ENCODE assay signal across 17 cellular contexts in the genomic region with DNA sequence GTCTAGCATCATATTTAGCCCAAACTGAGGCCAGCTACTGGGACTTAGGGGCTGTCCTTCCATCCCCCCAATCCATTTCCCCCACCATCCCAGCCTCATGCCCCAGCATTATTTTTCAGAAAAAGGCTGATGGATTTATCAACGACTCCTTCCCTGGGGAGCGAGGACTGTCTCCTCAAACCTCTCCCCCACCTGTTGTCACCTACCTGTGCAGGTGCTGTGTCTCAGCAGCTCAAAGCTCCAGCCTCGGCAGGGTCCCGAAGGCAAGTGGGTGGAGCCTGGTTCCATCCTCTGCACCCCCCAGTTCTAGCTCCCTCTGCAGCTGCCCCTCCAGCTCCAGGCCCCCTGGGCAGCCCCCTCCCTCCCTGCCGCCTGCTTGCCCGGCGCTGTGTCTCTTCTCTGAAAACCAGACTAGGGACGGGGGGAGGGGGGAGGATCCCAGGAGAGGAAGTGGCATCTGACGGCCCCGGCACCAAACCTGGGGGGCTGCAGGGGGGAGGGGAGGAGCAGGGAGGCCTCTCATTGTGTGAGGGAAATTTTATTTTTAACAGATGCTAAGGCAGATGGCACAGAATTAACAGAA.
"Had no signal": no experiment of that assay in that cellular context is flagged by ENCODE, and none has a peak within 500 bp of the region (broad histone marks: within the 10 kb centered on the region; RNA-seq: fewer than 3 reads in every experiment).

No MANE protein-coding gene starts in this region.

- H3K4me1 Mint-ChIP-seq: activated CD4-positive, alpha-beta T cell treated with anti-CD3 and anti-CD28 coated beads, Interleukin-2, amount 10 ng/mL, durations not matched to agents 7 days and 5 days had no signal

- FAIRE-seq: bronchial epithelial cell, endometrium, small intestine, TTC549 had no signal

- ATAC-seq: activated naive CD4-positive, alpha-beta T cell treated with anti-CD3 and anti-CD28 coated beads, Interleukin-2, amount 50 U/mL, for 72 hours; esophagus mucosa; left lobe of liver; naive thymus-derived CD4-positive, alpha-beta T cell; stimulated activated effector memory CD8-positive, alpha-beta T cell treated with anti-CD3 and anti-CD28 coated beads, Interleukin-12 subunit alpha, Interleukin-12 subunit beta, amount 100 ng/mL, for 72 hours had no signal

- H3K4me3 Mint-ChIP-seq: activated CD4-positive, alpha-beta T cell treated with anti-CD3 and anti-CD28 coated beads, Interleukin-2, amount 10 ng/mL, durations not matched to agents 7 days and 5 days; activated T-cell treated with anti-CD3 and anti-CD28 coated beads, Interleukin-2, amount 50 U/mL, for 24 hours; naive thymus-derived CD4-positive, alpha-beta T cell; stimulated activated effector memory CD8-positive, alpha-beta T cell treated with anti-CD3 and anti-CD28 coated beads, Interleukin-12 subunit alpha, Interleukin-12 subunit beta, amount 100 ng/mL, for 72 hours had no signal

- H3K9me3 Mint-ChIP-seq: activated CD4-positive, alpha-beta T cell treated with anti-CD3 and anti-CD28 coated beads, Interleukin-2, amount 10 ng/mL, durations not matched to agents 7 days and 5 days; activated naive CD4-positive, alpha-beta T cell treated with anti-CD3 and anti-CD28 coated beads, Interleukin-2, amount 50 U/mL, for 72 hours; activated T-cell treated with anti-CD3 and anti-CD28 coated beads, Interleukin-2, amount 50 U/mL, for 24 hours; stimulated activated effector memory CD8-positive, alpha-beta T cell treated with anti-CD3 and anti-CD28 coated beads, Interleukin-12 subunit alpha, Interleukin-12 subunit beta, amount 100 ng/mL, for 72 hours had no signal

- H3K27ac Mint-ChIP-seq: activated CD4-positive, alpha-beta T cell treated with anti-CD3 and anti-CD28 coated beads, Interleukin-2, amount 10 ng/mL, durations not matched to agents 7 days and 5 days; activated naive CD4-positive, alpha-beta T cell treated with anti-CD3 and anti-CD28 coated beads, Interleukin-2, amount 50 U/mL, for 72 hours; activated T-cell treated with anti-CD3 and anti-CD28 coated beads, Interleukin-2, amount 50 U/mL, for 24 hours; naive thymus-derived CD4-positive, alpha-beta T cell; stimulated activated effector memory CD8-positive, alpha-beta T cell treated with anti-CD3 and anti-CD28 coated beads, Interleukin-12 subunit alpha, Interleukin-12 subunit beta, amount 100 ng/mL, for 72 hours had no signal

- H3K36me3 ChIP-seq: neutrophil, tibial nerve had no signal

- H3K4me3 ChIP-seq: tibial nerve had no signal

- DNase-seq: activated CD4-positive, alpha-beta T cell treated with anti-CD3 and anti-CD28 coated beads, Interleukin-2, amount 10 ng/mL, durations not matched to agents 7 days and 5 days; activated CD4-positive, CD25-positive, alpha-beta regulatory T cell; activated effector memory CD4-positive, alpha-beta T cell treated with Interleukin-2 at 50 U/mL for 16 hours; activated T-cell treated with anti-CD3 and anti-CD28 coated beads, Interleukin-2, amount 50 U/mL, for 24 hours; islet precursor cell; mammary epithelial cell; naive thymus-derived CD4-positive, alpha-beta T cell; small intestine had no signal
